In genomic region chr17:32341141-32341856, GRCh38 we compare ENCODE assay signal across 8 cellular contexts. TPM values are rescaled to one million over a fixed set of nuclear protein-coding genes. Genes with fewer than 3 reads are reported as not detected.
DNase-seq lines count a peak whose midpoint lies in the region; ATAC-seq and TF ChIP-seq lines count a peak whose summit lies in the region.

No MANE protein-coding gene starts in this region.

- H3K36me3 ChIP-seq in liver (ENCODE audit: control insufficient read depth in 4 of 4, insufficient read depth in 3 of 4, low read depth in 1 of 4, low read length in 3 of 4), result peaks cover 5 to 14% (median 8%) of the 10 kb centered on the region in 4 donors

- TF ChIP-seq RAD21 in liver (IDR thresholded peaks at IDR 0.05), result peak; percentile 11 to 43

- peaks cover 10% of the 10 kb centered on the region for H3K4me1 Mint-ChIP-seq in stimulated activated effector memory CD8-positive, alpha-beta T cell treated with anti-CD3 and anti-CD28 coated beads, Interleukin-12 subunit alpha, Interleukin-12 subunit beta, amount 100 ng/mL, for 72 hours

- ATAC-seq in stimulated activated effector memory CD8-positive, alpha-beta T cell treated with anti-CD3 and anti-CD28 coated beads, Interleukin-12 subunit alpha, Interleukin-12 subunit beta, amount 100 ng/mL, for 72 hours, result peak; percentile 62
- no peak for ATAC-seq in HG02623 (IDR thresholded peaks at IDR 0.05; ENCODE audit: unreplicated experiment)

- in situ Hi-C loops in KBM-7 (cut with MboI; ENCODE audit: low pct_unique_long_range_greater_than_20kb, low sequenced_read_pairs), result no loop called here

- H3K27ac Mint-ChIP-seq in stimulated activated effector memory CD8-positive, alpha-beta T cell treated with anti-CD3 and anti-CD28 coated beads, Interleukin-12 subunit alpha, Interleukin-12 subunit beta, amount 100 ng/mL, for 72 hours, result peak overlapping the region; percentile 95

- peak overlapping the region; percentile 58 to 67 for H3K27ac ChIP-seq in liver (ENCODE audit: low read depth in 1 of 2, low read length in 2 of 2)

- no peaks in the 10 kb centered on the region for H3K9me3 ChIP-seq in liver (ENCODE audit: control insufficient read depth in 4 of 4, low read length in 3 of 4)

- H3K9me3 Mint-ChIP-seq in stimulated activated effector memory CD8-positive, alpha-beta T cell treated with anti-CD3 and anti-CD28 coated beads, Interleukin-12 subunit alpha, Interleukin-12 subunit beta, amount 100 ng/mL, for 72 hours, result no peaks in the 10 kb centered on the region

- peak; percentile 15 for TF ChIP-seq CTCF in liver (IDR thresholded peaks at IDR 0.05; ENCODE audit: low read depth, low read length, missing input control)

- peak overlapping the region; percentile 22 to 36 for H3K9ac ChIP-seq in liver (ENCODE audit: low read depth in 1 of 2, low read length in 2 of 2)

- H3K36me3 Mint-ChIP-seq in stimulated activated effector memory CD8-positive, alpha-beta T cell treated with anti-CD3 and anti-CD28 coated beads, Interleukin-12 subunit alpha, Interleukin-12 subunit beta, amount 100 ng/mL, for 72 hours, result peaks cover 40% of the 10 kb centered on the region

- H3K27me3 ChIP-seq in liver (ENCODE audit: control insufficient read depth in 4 of 4, insufficient read depth in 4 of 4, low read length in 3 of 4), result no peaks in the 10 kb centered on the region

- H3K4me3 ChIP-seq in liver (ENCODE audit: low read depth in 1 of 3, low read length in 3 of 3), result peak overlapping the region; percentile 56 to 79 (median 66)

- peaks cover 3 to 14% (median 6%) of the 10 kb centered on the region in 4 donors for H3K4me1 ChIP-seq in liver (ENCODE audit: control insufficient read depth in 4 of 4, insufficient read depth in 4 of 4, low read length in 3 of 4)

- under 1% methylated on average over 13 of the region's 13 CpGs for WGBS in liver

- DNase-seq in SHP77 (lab: John Stamatoyannopoulos, UW) (peak; percentile 18 to 32), SHP77 treated with DMSO at 0.1 percent for 48 hours (lab: John Stamatoyannopoulos, UW) (no peak), KBM-7 (peak; percentile 56), T-helper 9 cell (peak; percentile 30), cerebellar cortex (ENCODE audit: low spot score) (peak; percentile 35)
- peak in 1 of 2 donors; percentile 69 for DNase-seq in stimulated activated effector memory CD8-positive, alpha-beta T cell treated with anti-CD3 and anti-CD28 coated beads, Interleukin-12 subunit alpha, Interleukin-12 subunit beta, amount 100 ng/mL, for 72 hours (ENCODE audit: low spot score in 2 of 2)

- peak overlapping the region; percentile 98 for H3K4me3 Mint-ChIP-seq in stimulated activated effector memory CD8-positive, alpha-beta T cell treated with anti-CD3 and anti-CD28 coated beads, Interleukin-12 subunit alpha, Interleukin-12 subunit beta, amount 100 ng/mL, for 72 hours

TF ChIP-seq in liver, 16 proteins besides CTCF, POLR2A, EP300 and RAD21:
- TF ChIP-seq HNF4A (conservative IDR thresholded peaks at IDR 0.05) (peak in 1 of 2 donors; percentile 9), TAF1 (conservative IDR thresholded peaks at IDR 0.05) (no peak), RXRA (IDR thresholded peaks at IDR 0.05) (peak in 1 of 2 donors; percentile 11)

RNA-seq across cellular contexts. Expression of gene C17orf75, which starts 0.7 kb away (rescaled TPM):
- 10 to 100 TPM in 1 of 2 donors, 1 to 10 TPM in 1; 8.5 to 10.1 TPM for total RNA-seq in liver
- polyA plus RNA-seq in liver, result 1 to 10 TPM; 4.7 to 6.7 TPM

RNA-seq across cellular contexts. Expression of gene ZNF207, which starts 8.7 kb away (rescaled TPM):
- 100 to 1,000 TPM in 1 of 2 donors, 10 to 100 TPM in 1; 74.0 to 142 TPM for total RNA-seq in liver
- 10 to 100 TPM; 38.3 to 39.6 TPM for polyA plus RNA-seq in liver
